19 cellular contexts compared by ENCODE assay signal in genomic region chr15:73799466-73799865, GRCh38. TPM values are rescaled to one million over a fixed set of nuclear protein-coding genes. Genes with fewer than 3 reads are reported as not detected.
DNase-seq lines count a peak whose midpoint lies in the region; ATAC-seq and TF ChIP-seq lines count a peak whose summit lies in the region.
"Had no signal": no experiment of that assay in that cellular context is flagged by ENCODE, and none has a peak within 500 bp of the region (broad histone marks: within the 10 kb centered on the region; RNA-seq: fewer than 3 reads in every experiment).

No MANE protein-coding gene starts in this region.

- no peaks in the 10 kb centered on the region for H3K9me3 Mint-ChIP-seq in neural progenitor cell
- H3K9me3 Mint-ChIP-seq: endodermal cell; naive thymus-derived CD8-positive, alpha-beta T cell had no signal

- no peak overlapping the region for H3K4me3 Mint-ChIP-seq in neural progenitor cell
- H3K4me3 Mint-ChIP-seq: endodermal cell; naive thymus-derived CD8-positive, alpha-beta T cell had no signal

- H3K4me2 ChIP-seq in neural progenitor cell, result no peak overlapping the region

- no peaks in the 10 kb centered on the region for H4K20me1 ChIP-seq in neural progenitor cell (ENCODE audit: low read depth)

- no peak overlapping the region for H3K9ac ChIP-seq in neural progenitor cell

- no peaks in the 10 kb centered on the region for H3K36me3 ChIP-seq in neural progenitor cell
- H3K36me3 ChIP-seq: BE2C, cardiac muscle cell had no signal

- TF ChIP-seq CTCF in choroid plexus epithelial cell (conservative IDR thresholded peaks at IDR 0.05; ENCODE audit: low read depth, low read length) (no peak), neural progenitor cell (IDR thresholded peaks at IDR 0.05) (no peak)

- H3K27ac Mint-ChIP-seq in neural progenitor cell, result peak overlapping the region; percentile 77
- H3K27ac Mint-ChIP-seq: endodermal cell had no signal

- no peak for ATAC-seq in stimulated activated naive CD8-positive, alpha-beta T cell treated with anti-CD3 and anti-CD28 coated beads, Interleukin-15, Interleukin-2, amounts not matched to agents 100 U/mL and 50 U/mL, for 24 hours
- ATAC-seq: naive thymus-derived CD8-positive, alpha-beta T cell had no signal

- no peaks in the 10 kb centered on the region for H3K27me3 ChIP-seq in neural progenitor cell
- H3K27me3 ChIP-seq: BE2C, cardiac muscle cell had no signal

- peaks cover 6% of the 10 kb centered on the region for H3K27me3 Mint-ChIP-seq in neural progenitor cell (ENCODE audit: insufficient read depth, low read depth)
- H3K27me3 Mint-ChIP-seq: naive thymus-derived CD8-positive, alpha-beta T cell had no signal

- H3K4me3 ChIP-seq in choroid plexus epithelial cell (ENCODE audit: low read depth, low read length) (no peak overlapping the region), neural progenitor cell (no peak overlapping the region)
- H3K4me3 ChIP-seq: cardiac muscle cell, lung had no signal

- DNase-seq in GM03348 (ENCODE audit: low spot score), result peak; percentile 53
- DNase-seq in MV-4-11 (lab: John Stamatoyannopoulos, UW), result peak; percentile 1
- DNase-seq in choroid plexus epithelial cell (ENCODE audit: low read depth), result peak; percentile 49
- DNase-seq in neural progenitor cell (ENCODE audit: low spot score), result no peak
- DNase-seq in putamen (ENCODE audit: low spot score), result no peak
- DNase-seq in activated effector memory CD4-positive, alpha-beta T cell treated with anti-CD3 and anti-CD28 coated beads, Interleukin-2, amount 50 U/mL, for 16 hours, result no peak
- no peak for DNase-seq in NCI-H1092 treated with DMSO at 0.1 percent for 48 hours (lab: John Stamatoyannopoulos, UW)
- no peak for DNase-seq in stimulated activated naive CD8-positive, alpha-beta T cell treated with anti-CD3 and anti-CD28 coated beads, Interleukin-15, Interleukin-2, amounts not matched to agents 100 U/mL and 50 U/mL, for 24 hours
- DNase-seq: activated CD4-positive, alpha-beta T cell treated with anti-CD3 and anti-CD28 coated beads for 48 hours; activated CD8-positive, alpha-beta memory T cell treated with anti-CD3 and anti-CD28 coated beads, Interleukin-2, amount 50 U/mL, for 48 hours; activated naive CD4-positive, alpha-beta T cell treated with Interleukin-2 at 50 U/mL for 16 hours; BE2C; endodermal cell; naive thymus-derived CD8-positive, alpha-beta T cell; NCI-H1048; stimulated activated CD4-positive, alpha-beta T cell treated with anti-CD3 and anti-CD28 coated beads, Interleukin-1b, Interleukin-23, amount 100 ng/mL, for 48 hours had no signal

- no peak overlapping the region for H3K27ac ChIP-seq in neural progenitor cell
- H3K27ac ChIP-seq: cardiac muscle cell had no signal

- H3K4me1 ChIP-seq in neural progenitor cell, result peaks cover 4% of the 10 kb centered on the region
- H3K4me1 ChIP-seq: BE2C had no signal

- H3K4me1 Mint-ChIP-seq in neural progenitor cell, result peaks cover 18% of the 10 kb centered on the region
- H3K4me1 Mint-ChIP-seq: naive thymus-derived CD8-positive, alpha-beta T cell had no signal

- no peaks in the 10 kb centered on the region for H3K9me3 ChIP-seq in neural progenitor cell (ENCODE audit: low read depth)
- H3K9me3 ChIP-seq: BE2C had no signal

- H3K36me3 Mint-ChIP-seq in neural progenitor cell, result no peaks in the 10 kb centered on the region
- H3K36me3 Mint-ChIP-seq: naive thymus-derived CD8-positive, alpha-beta T cell had no signal

- H3K79me2 ChIP-seq in neural progenitor cell (ENCODE audit: low read depth), result no peaks in the 10 kb centered on the region

- H3F3A ChIP-seq in neural progenitor cell (ENCODE audit: low read depth), result no peaks in the 10 kb centered on the region

- no peak overlapping the region for H2AFZ ChIP-seq in neural progenitor cell (replicated peaks)

RNA-seq across cellular contexts. Expression of gene INSYN1, which starts 46.3 kb away (rescaled TPM):
- 0.17 and 1.1 TPM in 2 replicates for total RNA-seq in neural progenitor cell (ENCODE audit: low replicate concordance)
- total RNA-seq: naive thymus-derived CD8-positive, alpha-beta T cell; T-helper 2 cell treated with Interferon-gamma antibody and Interleukin-4, amounts not matched to agents 100 ng/mL and 5 ng/mL, for 36 hours had no signal

Comparison
In these comparisons a context has a peak if more than half of its experiments do, and no peak if none do; other contexts are left out.
1. DNase-seq: peak in GM03348 (single experiment), MV-4-11 (single experiment) and choroid plexus epithelial cell (single experiment); none in neural progenitor cell (single experiment), putamen (single experiment), activated effector memory CD4-positive, alpha-beta T cell treated with anti-CD3 and anti-CD28 coated beads, Interleukin-2, amount 50 U/mL, for 16 hours (single experiment), NCI-H1092 treated with DMSO at 0.1 percent for 48 hours (single experiment) and stimulated activated naive CD8-positive, alpha-beta T cell treated with anti-CD3 and anti-CD28 coated beads, Interleukin-15, Interleukin-2, amounts not matched to agents 100 U/mL and 50 U/mL, for 24 hours (single experiment).